ENCODE assay signal across 20 cellular contexts in the genomic region with DNA sequence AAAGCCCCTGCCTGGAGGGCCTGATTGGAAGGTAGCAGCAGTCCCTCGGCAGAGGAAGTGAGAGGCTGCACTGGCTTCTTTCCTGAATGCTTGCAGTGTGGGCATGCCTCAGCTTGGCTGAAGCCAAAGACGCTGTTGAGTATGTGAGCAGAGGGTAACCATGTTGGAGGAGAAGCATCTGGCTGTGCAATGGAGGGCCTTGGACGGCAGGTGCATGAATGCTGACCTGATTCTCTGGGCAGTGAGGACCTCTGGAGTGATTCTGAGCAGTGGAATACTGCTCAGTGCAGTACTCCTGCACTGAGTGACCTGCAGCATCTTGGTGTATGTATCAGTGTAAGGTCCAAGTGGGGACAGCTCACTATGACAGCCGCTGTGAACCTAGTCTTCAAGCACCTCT. TPM values are rescaled to one million over a fixed set of nuclear protein-coding genes. Genes with fewer than 3 reads are reported as not detected.
A peak's percentile ranks its signal among the peaks of the same experiment; 100 is the strongest.
DNase-seq lines count a peak whose midpoint lies in the region; ATAC-seq and TF ChIP-seq lines count a peak whose summit lies in the region.
"Had no signal": no experiment of that assay in that cellular context is flagged by ENCODE, and none has a peak within 500 bp of the region (broad histone marks: within the 10 kb centered on the region; RNA-seq: fewer than 3 reads in every experiment).

No MANE protein-coding gene starts in this region.

- no peaks in the 10 kb centered on the region for H3K4me1 Mint-ChIP-seq in stimulated activated effector memory CD8-positive, alpha-beta T cell treated with anti-CD3 and anti-CD28 coated beads, Interleukin-12 subunit alpha, Interleukin-12 subunit beta, amount 100 ng/mL, for 72 hours
- no peaks in the 10 kb centered on the region for H3K4me1 Mint-ChIP-seq in T-helper 17 cell
- H3K4me1 Mint-ChIP-seq: IgD-negative memory B cell had no signal

- H3K27ac ChIP-seq in hepatocyte = peak overlapping the region; percentile 23
- no peak overlapping the region for H3K27ac ChIP-seq in foreskin keratinocyte
- H3K27ac ChIP-seq: HL-60, PC-9 had no signal

- peaks cover 58% of the 10 kb centered on the region for H3K27me3 Mint-ChIP-seq in T-helper 17 cell

- H3K4me3 ChIP-seq in hepatocyte = no peak overlapping the region
- H3K4me3 ChIP-seq: GM12878, HAP-1, PC-9 had no signal

- no peak overlapping the region for H3K4me2 ChIP-seq in hepatocyte
- H3K4me2 ChIP-seq: PC-9 had no signal

- H3K27me3 ChIP-seq in hepatocyte = peaks cover 40% of the 10 kb centered on the region
- no peaks in the 10 kb centered on the region for H3K27me3 ChIP-seq in foreskin keratinocyte

- no peak overlapping the region for H3K27ac Mint-ChIP-seq in stimulated activated effector memory CD8-positive, alpha-beta T cell treated with anti-CD3 and anti-CD28 coated beads, Interleukin-12 subunit alpha, Interleukin-12 subunit beta, amount 100 ng/mL, for 72 hours
- no peak overlapping the region for H3K27ac Mint-ChIP-seq in T-helper 17 cell
- H3K27ac Mint-ChIP-seq: CD8-positive, alpha-beta T cell; IgD-negative memory B cell had no signal

- no peaks in the 10 kb centered on the region for H3K79me2 ChIP-seq in hepatocyte

- H2AFZ ChIP-seq in hepatocyte = no peak overlapping the region
- H2AFZ ChIP-seq: PC-9 had no signal

- no peaks in the 10 kb centered on the region for H3K36me3 Mint-ChIP-seq in stimulated activated effector memory CD8-positive, alpha-beta T cell treated with anti-CD3 and anti-CD28 coated beads, Interleukin-12 subunit alpha, Interleukin-12 subunit beta, amount 100 ng/mL, for 72 hours
- no peaks in the 10 kb centered on the region for H3K36me3 Mint-ChIP-seq in T-helper 17 cell (ENCODE audit: low read depth)
- H3K36me3 Mint-ChIP-seq: CD8-positive, alpha-beta T cell had no signal

- TF ChIP-seq CTCF in hepatocyte (IDR thresholded peaks at IDR 0.05; ENCODE audit: poor library complexity) (no peak), foreskin keratinocyte (conservative IDR thresholded peaks at IDR 0.05) (no peak)

- H3K9me2 ChIP-seq in hepatocyte (replicated peaks; ENCODE audit: insufficient read depth) = no peaks in the 10 kb centered on the region

- DNase-seq in NCI-H510A treated with DMSO at 0.1 percent for 48 hours (lab: John Stamatoyannopoulos, UW) (peak; percentile 81), NCI-H510A (lab: John Stamatoyannopoulos, UW) (no peak), NCI-H187 treated with DMSO at 0.1 percent for 48 hours (lab: John Stamatoyannopoulos, UW) (peak; percentile 53), hepatocyte (ENCODE audit: low spot score) (no peak), NCI-H2196 treated with DMSO at 0.1 percent for 48 hours (lab: John Stamatoyannopoulos, UW; ENCODE audit: unreplicated experiment) (no peak), foreskin keratinocyte (no peak), T-helper 17 cell (no peak)
- DNase-seq in stimulated activated effector memory CD8-positive, alpha-beta T cell treated with anti-CD3 and anti-CD28 coated beads, Interleukin-12 subunit alpha, Interleukin-12 subunit beta, amount 100 ng/mL, for 72 hours (ENCODE audit: low spot score in 2 of 2) = no peak
- DNase-seq: GDM1, Kasumi-1, MM.1S, PC-9 had no signal

- H3K9me3 ChIP-seq in hepatocyte (ENCODE audit: low read depth) (no peaks in the 10 kb centered on the region), T-helper 17 cell (ENCODE audit: control insufficient read depth, low read length, poor library complexity, severe bottlenecking) (no peaks in the 10 kb centered on the region)
- H3K9me3 ChIP-seq: HAP-1 had no signal

- H4K20me1 ChIP-seq in hepatocyte (ENCODE audit: insufficient read depth, poor library complexity, severe bottlenecking) = no peaks in the 10 kb centered on the region

- H3K4me1 ChIP-seq in hepatocyte (ENCODE audit: insufficient read depth) = peaks cover 3% of the 10 kb centered on the region
- H3K4me1 ChIP-seq in foreskin keratinocyte = no peaks in the 10 kb centered on the region
- H3K4me1 ChIP-seq: HAP-1 had no signal

- H3K36me3 ChIP-seq in hepatocyte (replicated peaks; ENCODE audit: insufficient read depth, low read depth) = no peaks in the 10 kb centered on the region
- H3K36me3 ChIP-seq: HAP-1 had no signal

- WGBS in hepatocyte (ENCODE audit: low lambda C conversion rate, missing lambda C conversion rate) = 71% methylated on average over 4 of the region's 4 CpGs

- ATAC-seq in stimulated activated effector memory CD8-positive, alpha-beta T cell treated with anti-CD3 and anti-CD28 coated beads, Interleukin-12 subunit alpha, Interleukin-12 subunit beta, amount 100 ng/mL, for 72 hours = peak; percentile 24
- ATAC-seq in foreskin keratinocyte (no peak), T-helper 17 cell (no peak)
- ATAC-seq: CD8-positive, alpha-beta T cell; GM12878 had no signal

- no peak overlapping the region for H3K4me3 Mint-ChIP-seq in stimulated activated effector memory CD8-positive, alpha-beta T cell treated with anti-CD3 and anti-CD28 coated beads, Interleukin-12 subunit alpha, Interleukin-12 subunit beta, amount 100 ng/mL, for 72 hours
- H3K4me3 Mint-ChIP-seq in T-helper 17 cell = no peak overlapping the region
- H3K4me3 Mint-ChIP-seq: CD8-positive, alpha-beta T cell; IgD-negative memory B cell had no signal

- H3K9me3 Mint-ChIP-seq in stimulated activated effector memory CD8-positive, alpha-beta T cell treated with anti-CD3 and anti-CD28 coated beads, Interleukin-12 subunit alpha, Interleukin-12 subunit beta, amount 100 ng/mL, for 72 hours = no peaks in the 10 kb centered on the region
- H3K9me3 Mint-ChIP-seq: CD8-positive, alpha-beta T cell; IgD-negative memory B cell had no signal

RNA-seq across cellular contexts. Expression of gene SOX1, which starts 46.9 kb away (rescaled TPM):
- total RNA-seq in hepatocyte = not detected in 2 replicates
- 0.07 and 0.11 TPM in 2 replicates for polyA plus RNA-seq in hepatocyte
- total RNA-seq in foreskin keratinocyte = not detected in 2 replicates
- polyA plus RNA-seq in foreskin keratinocyte = not detected in 2 replicates
- total RNA-seq in T-helper 17 cell = not detected
- total RNA-seq: A172; CD8-positive, alpha-beta T cell; GM12878; PC-9; SK-MEL-5 had no signal
- polyA plus RNA-seq: BJ, GM12878, IgD-negative memory B cell had no signal

Comparison
In these comparisons a context has a peak if more than half of its experiments do, and no peak if none do; other contexts are left out.
1. DNase-seq: peak in NCI-H510A treated with DMSO at 0.1 percent for 48 hours (single experiment) and NCI-H187 treated with DMSO at 0.1 percent for 48 hours (single experiment); none in NCI-H510A (single experiment), hepatocyte (single experiment), stimulated activated effector memory CD8-positive, alpha-beta T cell treated with anti-CD3 and anti-CD28 coated beads, Interleukin-12 subunit alpha, Interleukin-12 subunit beta, amount 100 ng/mL, for 72 hours (0 of 2), NCI-H2196 treated with DMSO at 0.1 percent for 48 hours (single experiment), foreskin keratinocyte (0 of 2) and T-helper 17 cell (0 of 3).